29 cellular contexts compared by ENCODE assay signal in genomic region chr19:56176881-56177280, GRCh38. TPM values are rescaled to one million over a fixed set of nuclear protein-coding genes. Genes with fewer than 3 reads are reported as not detected.
"Had no signal": no experiment of that assay in that cellular context is flagged by ENCODE, and none has a peak within 500 bp of the region (broad histone marks: within the 10 kb centered on the region; RNA-seq: fewer than 3 reads in every experiment).

No MANE protein-coding gene starts in this region.

- H3K36me3 Mint-ChIP-seq: activated naive CD8-positive, alpha-beta T cell; immature natural killer cell; naive thymus-derived CD4-positive, alpha-beta T cell; type B pancreatic cell had no signal

- H3K9me3 ChIP-seq: adrenal gland, ascending aorta, left lung, neutrophil, ovary, prostate gland, thoracic aorta, vagina had no signal

- H3K27ac Mint-ChIP-seq: activated CD8-positive, alpha-beta T cell treated with anti-CD3 and anti-CD28 coated beads, Interleukin-2, amount 10 ng/mL, durations not matched to agents 7 days and 5 days; activated naive CD8-positive, alpha-beta T cell; activated T-helper 1 cell treated with anti-CD3 and anti-CD28 coated beads, Interleukin-12 subunit alpha, Interleukin-12 subunit beta, Interleukin-2, Interleukin-4 antibody, amounts not matched to agents 30 ng/mL and 10 ng/mL and 1 ng/mL, durations not matched to agents 14 hours and 24 hours and 36 hours; immature natural killer cell; naive thymus-derived CD4-positive, alpha-beta T cell; type B pancreatic cell had no signal

- DNase-seq: activated CD4-positive, alpha-beta T cell treated with anti-CD3 and anti-CD28 coated beads for 1 hour; activated CD4-positive, alpha-beta T cell treated with anti-CD3 and anti-CD28 coated beads, Interleukin-2, amount 50 U/mL, for 1 hour; activated CD8-positive, alpha-beta T cell treated with anti-CD3 and anti-CD28 coated beads, Interleukin-2, amount 10 ng/mL, durations not matched to agents 7 days and 5 days; activated gamma-delta T cell treated with Interleukin-2 at 50 U/mL for 16 hours; adrenal gland; brain microvascular endothelial cell; caudate nucleus; dermis blood vessel endothelial cell; effector memory CD4-positive, alpha-beta T cell; foreskin melanocyte; immature natural killer cell; kidney glomerular epithelial cell; left lung; naive thymus-derived CD4-positive, alpha-beta T cell; ovary; stimulated activated CD4-positive, alpha-beta T cell treated with anti-CD3 and anti-CD28 coated beads, Interleukin-4, amount 100 ng/mL, for 1 hour; stimulated activated naive CD4-positive, alpha-beta T cell had no signal

- H3K27me3 ChIP-seq: adrenal gland, ascending aorta, brain microvascular endothelial cell, neutrophil, ovary, vagina had no signal

- H3K4me1 ChIP-seq: adrenal gland, ascending aorta, prostate gland, vagina had no signal

- H3K9me3 Mint-ChIP-seq: activated T-helper 1 cell treated with anti-CD3 and anti-CD28 coated beads, Interleukin-12 subunit alpha, Interleukin-12 subunit beta, Interleukin-2, Interleukin-4 antibody, amounts not matched to agents 30 ng/mL and 10 ng/mL and 1 ng/mL, durations not matched to agents 14 hours and 24 hours and 36 hours; type B pancreatic cell had no signal

- H3K27ac ChIP-seq: adrenal gland, ascending aorta, brain microvascular endothelial cell, left lung, neutrophil, ovary, prostate gland, thoracic aorta, vagina had no signal

- H3K4me3 Mint-ChIP-seq: activated CD8-positive, alpha-beta T cell treated with anti-CD3 and anti-CD28 coated beads, Interleukin-2, amount 10 ng/mL, durations not matched to agents 7 days and 5 days; activated naive CD8-positive, alpha-beta T cell; activated T-helper 1 cell treated with anti-CD3 and anti-CD28 coated beads, Interleukin-12 subunit alpha, Interleukin-12 subunit beta, Interleukin-2, Interleukin-4 antibody, amounts not matched to agents 30 ng/mL and 10 ng/mL and 1 ng/mL, durations not matched to agents 14 hours and 24 hours and 36 hours; immature natural killer cell; type B pancreatic cell had no signal

- H3K4me3 ChIP-seq: adrenal gland, ascending aorta, left lung, lung, ovary, prostate gland, thoracic aorta, vagina had no signal

- H3K36me3 ChIP-seq: adrenal gland, ascending aorta, brain microvascular endothelial cell, left lung, neutrophil, ovary, prostate gland, thoracic aorta, vagina had no signal

RNA-seq across cellular contexts. Expression of gene GALP, which starts 1.1 kb away (rescaled TPM):
- total RNA-seq: activated CD8-positive, alpha-beta T cell treated with anti-CD3 and anti-CD28 coated beads, Interleukin-2, amount 10 ng/mL, durations not matched to agents 7 days and 5 days; activated T-helper 1 cell treated with anti-CD3 and anti-CD28 coated beads, Interleukin-12 subunit alpha, Interleukin-12 subunit beta, Interleukin-2, Interleukin-4 antibody, amounts not matched to agents 30 ng/mL and 10 ng/mL and 1 ng/mL, durations not matched to agents 14 hours and 24 hours and 36 hours; adrenal gland; ascending aorta; dermis blood vessel endothelial cell; endothelial cell of umbilical vein; esophagus mucosa; left lung; lung; mesenteric fat pad; naive thymus-derived CD4-positive, alpha-beta T cell; ovary; prostate gland; thoracic aorta; vagina had no signal
- polyA plus RNA-seq: adrenal gland; endothelial cell of umbilical vein; immature natural killer cell; lung; naive thymus-derived CD4-positive, alpha-beta T cell; ovary had no signal

RNA-seq across cellular contexts. Expression of gene ZSCAN5B, which starts 20.7 kb away (rescaled TPM):
- total RNA-seq: activated CD8-positive, alpha-beta T cell treated with anti-CD3 and anti-CD28 coated beads, Interleukin-2, amount 10 ng/mL, durations not matched to agents 7 days and 5 days; activated T-helper 1 cell treated with anti-CD3 and anti-CD28 coated beads, Interleukin-12 subunit alpha, Interleukin-12 subunit beta, Interleukin-2, Interleukin-4 antibody, amounts not matched to agents 30 ng/mL and 10 ng/mL and 1 ng/mL, durations not matched to agents 14 hours and 24 hours and 36 hours; ascending aorta; dermis blood vessel endothelial cell; endothelial cell of umbilical vein; esophagus mucosa; left lung; lung; mesenteric fat pad; naive thymus-derived CD4-positive, alpha-beta T cell; thoracic aorta; vagina had no signal
- polyA plus RNA-seq: immature natural killer cell; naive thymus-derived CD4-positive, alpha-beta T cell; ovary had no signal

RNA-seq across cellular contexts. Expression of gene ZSCAN5C, which starts 25.2 kb away (rescaled TPM):
- total RNA-seq: activated CD8-positive, alpha-beta T cell treated with anti-CD3 and anti-CD28 coated beads, Interleukin-2, amount 10 ng/mL, durations not matched to agents 7 days and 5 days; activated T-helper 1 cell treated with anti-CD3 and anti-CD28 coated beads, Interleukin-12 subunit alpha, Interleukin-12 subunit beta, Interleukin-2, Interleukin-4 antibody, amounts not matched to agents 30 ng/mL and 10 ng/mL and 1 ng/mL, durations not matched to agents 14 hours and 24 hours and 36 hours; adrenal gland; ascending aorta; dermis blood vessel endothelial cell; endothelial cell of umbilical vein; esophagus mucosa; left lung; lung; mesenteric fat pad; naive thymus-derived CD4-positive, alpha-beta T cell; ovary; prostate gland; thoracic aorta; vagina had no signal
- polyA plus RNA-seq: adrenal gland; endothelial cell of umbilical vein; immature natural killer cell; lung; naive thymus-derived CD4-positive, alpha-beta T cell; ovary had no signal
